7 cellular contexts compared by ENCODE assay signal in genomic region chr1:233584376-233584775, GRCh38. TPM values are rescaled to one million over a fixed set of nuclear protein-coding genes. Genes with fewer than 3 reads are reported as not detected.
"Had no signal": no experiment of that assay in that cellular context is flagged by ENCODE, and none has a peak within 500 bp of the region (broad histone marks: within the 10 kb centered on the region; RNA-seq: fewer than 3 reads in every experiment).

No MANE protein-coding gene starts in this region.

- FAIRE-seq: HepG2, HTR-8/SVneo had no signal

- H3K4me3 ChIP-seq: K562 had no signal

- H3K27ac ChIP-seq: HL-60 had no signal

- ATAC-seq: HepG2 had no signal

- H3K27ac Mint-ChIP-seq: IgD-negative memory B cell had no signal

- H3K4me1 Mint-ChIP-seq: IgD-negative memory B cell had no signal

- H3K4me3 Mint-ChIP-seq: IgD-negative memory B cell had no signal

- DNase-seq: IMR-90, KBM-7 had no signal

RNA-seq across cellular contexts. Expression of gene KCNK1, which starts 29.5 kb away (rescaled TPM):
- total RNA-seq: HepG2 had no signal
- polyA plus RNA-seq: HepG2, IgD-negative memory B cell had no signal
